In genomic region chr10:119892188-119893065, GRCh38 we compare ENCODE assay signal across 8 cellular contexts. TPM values are rescaled to one million over a fixed set of nuclear protein-coding genes. Genes with fewer than 3 reads are reported as not detected.
DNase-seq lines count a peak whose midpoint lies in the region; ATAC-seq and TF ChIP-seq lines count a peak whose summit lies in the region.

SEC23IP (plus strand) TSS chr10:119892730; CDS start chr10:119892783, 53 bp downstream.

- H3K4me1 ChIP-seq in left lung: peaks cover 25 to 55% of the 10 kb centered on the region in 2 donors

- intact Hi-C loops in dendritic cell treated with granulocyte-macrophage colony-stimulating factor and Interleukin-4, amounts not matched to agents 40 ng/mL and 50 ng/mL, for 4 days (cut with micrococcal nuclease): loop anchor here (1.0 kb wide), 1 partner anchor 19 kb away; no protein-coding TSS in a partner anchor
- intact Hi-C loops in left lung (cut with DNase I): no loop called here

- H3K9me3 ChIP-seq in left lung: no peaks in the 10 kb centered on the region

- no peak for TF ChIP-seq CTCF in C4-2B (conservative IDR thresholded peaks at IDR 0.05)
- TF ChIP-seq CTCF in left lung (IDR thresholded peaks at IDR 0.05): no peak

- peak within 1 kb of the TSS; percentile 91 for H3K27ac Mint-ChIP-seq in dendritic cell treated with granulocyte-macrophage colony-stimulating factor and Interleukin-4, amounts not matched to agents 40 ng/mL and 50 ng/mL, for 4 days

- peak within 1 kb of the TSS; percentile 98 for H3K4me3 Mint-ChIP-seq in dendritic cell treated with granulocyte-macrophage colony-stimulating factor and Interleukin-4, amounts not matched to agents 40 ng/mL and 50 ng/mL, for 4 days

- no peaks in the 10 kb centered on the region for H3K27me3 Mint-ChIP-seq in dendritic cell treated with granulocyte-macrophage colony-stimulating factor and Interleukin-4, amounts not matched to agents 40 ng/mL and 50 ng/mL, for 4 days

- H3K36me3 Mint-ChIP-seq in dendritic cell treated with granulocyte-macrophage colony-stimulating factor and Interleukin-4, amounts not matched to agents 40 ng/mL and 50 ng/mL, for 4 days (ENCODE audit: low read depth): peaks cover 39% of the 10 kb centered on the region

- peak; percentile 77 for DNase-seq in NCI-H774 (lab: John Stamatoyannopoulos, UW)
- DNase-seq in activated CD4-positive, alpha-beta T cell treated with anti-CD3 and anti-CD28 coated beads, Interleukin-2, amount 50 U/mL, for 4 hours: peak; percentile 87 to 89
- DNase-seq in left lung: peak; percentile 98 to 99
- DNase-seq in stimulated activated CD4-positive, alpha-beta T cell treated with anti-CD3 and anti-CD28 coated beads, Interleukin-2, amount 100 ng/mL, for 48 hours: peak; percentile 87 to 92

- H3K27ac ChIP-seq in C4-2B (peak within 1 kb of the TSS; percentile 94), left lung (peak within 1 kb of the TSS; percentile 72 to 84)

- H3K4me1 Mint-ChIP-seq in dendritic cell treated with granulocyte-macrophage colony-stimulating factor and Interleukin-4, amounts not matched to agents 40 ng/mL and 50 ng/mL, for 4 days (ENCODE audit: low read depth): peaks cover 66% of the 10 kb centered on the region

- no peaks in the 10 kb centered on the region for H3K27me3 ChIP-seq in left lung

- H3K36me3 ChIP-seq in left lung: peaks cover 0 to 4% of the 10 kb centered on the region in 2 donors

- H3K4me3 ChIP-seq in left lung: peak within 1 kb of the TSS; percentile 78 to 92

- peak; percentile 99 for ATAC-seq in GM19395 (IDR thresholded peaks at IDR 0.05; ENCODE audit: unreplicated experiment)
- peak; percentile 99 for ATAC-seq in HG03565 (IDR thresholded peaks at IDR 0.05; ENCODE audit: unreplicated experiment)
- ATAC-seq in left lung: peak; percentile 93

- peaks cover 7% of the 10 kb centered on the region for H3K9me3 Mint-ChIP-seq in dendritic cell treated with granulocyte-macrophage colony-stimulating factor and Interleukin-4, amounts not matched to agents 40 ng/mL and 50 ng/mL, for 4 days

RNA-seq across cellular contexts. Expression of gene SEC23IP, which starts in this region (rescaled TPM):
- 10 to 100 TPM; 61.4 to 63.4 TPM for total RNA-seq in left lung

Comparison
In these comparisons a context has a peak if more than half of its experiments do, and no peak if none do; other contexts are left out.
1. Peak in every context shown above with its lines: DNase-seq, ATAC-seq, H3K4me3 ChIP-seq and H3K27ac ChIP-seq.